ENCODE assay signal across 8 cellular contexts in the genomic region with DNA sequence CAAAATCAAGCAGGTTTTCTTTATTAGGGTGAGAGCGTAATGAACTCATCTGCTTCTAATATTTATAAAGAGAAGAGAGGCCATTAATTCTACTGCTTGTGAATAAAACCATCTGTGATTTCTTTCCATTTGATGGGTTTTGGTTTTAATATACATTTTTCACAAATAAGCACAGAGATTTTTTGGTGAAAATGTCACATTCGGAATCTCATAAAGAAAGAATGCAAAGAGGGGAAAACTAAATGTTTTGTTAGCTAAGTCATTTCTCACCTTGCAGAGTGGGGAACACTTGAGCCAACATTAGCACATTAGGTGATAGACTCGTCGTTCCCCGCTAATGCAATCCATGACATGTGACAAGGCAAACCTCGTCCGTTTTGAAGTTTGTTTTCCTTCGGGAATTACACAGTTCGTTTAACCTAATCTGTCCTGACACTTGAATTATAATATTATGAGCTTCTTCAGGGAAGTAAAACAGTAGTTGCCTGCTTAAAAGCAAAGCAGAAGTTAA.
DNase-seq lines count a peak whose midpoint lies in the region; TF ChIP-seq lines count a peak whose summit lies in the region.

No MANE protein-coding gene starts in this region.

- TF ChIP-seq CTCF in Loucy (conservative IDR thresholded peaks at IDR 0.05; ENCODE audit: low read length), result no peak
- TF ChIP-seq CTCF in prostate gland (IDR thresholded peaks at IDR 0.05), result no peak

- peaks cover 37% of the 10 kb centered on the region for H3K4me1 ChIP-seq in Loucy (ENCODE audit: insufficient read depth, low read length, poor library complexity, severe bottlenecking)
- H3K4me1 ChIP-seq in duodenal mucosa (ENCODE audit: control insufficient read depth in 1 of 2, insufficient read depth in 2 of 2, low read length in 2 of 2), result peaks cover 11% of the 10 kb centered on the region in 2 donors
- H3K4me1 ChIP-seq in prostate gland (replicated peaks), result no peaks in the 10 kb centered on the region

- H3K27me3 ChIP-seq in Loucy (ENCODE audit: insufficient read depth, low read length, poor library complexity, severe bottlenecking), result no peaks in the 10 kb centered on the region
- peaks cover 58 to 62% of the 10 kb centered on the region in 2 donors for H3K27me3 ChIP-seq in duodenal mucosa (ENCODE audit: control insufficient read depth in 1 of 2, insufficient read depth in 2 of 2, low read length in 2 of 2)
- peaks cover 22% of the 10 kb centered on the region for H3K27me3 ChIP-seq in prostate gland (replicated peaks; ENCODE audit: insufficient read depth)

- 14% methylated on average over 9 of the region's 9 CpGs for WGBS in prostate gland

- no peak for TF ChIP-seq POLR2A in prostate gland (IDR thresholded peaks at IDR 0.05)

- H3F3A ChIP-seq in Loucy (ENCODE audit: low read depth), result peaks cover 4% of the 10 kb centered on the region; the same call in 1 of the 2 replicates

- intact Hi-C loops in prostate gland (cut with DNase I), result no loop called here

- H3K9me3 ChIP-seq in Loucy (ENCODE audit: insufficient read depth, low read depth, low read length) (no peaks in the 10 kb centered on the region), duodenal mucosa (ENCODE audit: control insufficient read depth in 1 of 2, low read length in 2 of 2) (no peaks in the 10 kb centered on the region), prostate gland (no peaks in the 10 kb centered on the region)

- H3K9ac ChIP-seq in Loucy (ENCODE audit: low read depth, low read length, poor library complexity, severe bottlenecking), result peak overlapping the region; percentile 66
- H3K9ac ChIP-seq in duodenal mucosa (ENCODE audit: low read depth in 1 of 2, low read length in 2 of 2), result peak overlapping the region in 1 of 2 donors; percentile 25

- H2AFZ ChIP-seq in Loucy (ENCODE audit: low read length), result peak overlapping the region; percentile 60

- H3K9me2 ChIP-seq in Loucy (replicated peaks; ENCODE audit: low read depth, low read length), result no peaks in the 10 kb centered on the region

- H3K4me3 ChIP-seq in Loucy (ENCODE audit: low read length, poor library complexity, severe bottlenecking) (peak overlapping the region; percentile 78), duodenal mucosa (ENCODE audit: low read depth in 1 of 2, low read length in 2 of 2) (peak overlapping the region; percentile 53 to 55), prostate gland (peak overlapping the region in 1 of 2 donors; percentile 10)

- DNase-seq in DMS79 treated with DMSO at 0.1 percent for 48 hours (lab: John Stamatoyannopoulos, UW) (peak; percentile 37), DMS79 (lab: John Stamatoyannopoulos, UW) (no peak), prostate gland (ENCODE audit: low spot score) (no peak), cerebellum (ENCODE audit: low spot score) (no peak), NCI-H1694 treated with DMSO at 0.1 percent for 48 hours (lab: John Stamatoyannopoulos, UW) (no peak), DMS153 treated with DMSO at 0.1 percent for 48 hours (lab: John Stamatoyannopoulos, UW; ENCODE audit: unreplicated experiment) (no peak)

- no peak overlapping the region for H3K27ac ChIP-seq in duodenal mucosa (ENCODE audit: low read depth, low read length)
- H3K27ac ChIP-seq in prostate gland, result peak overlapping the region; percentile 41 to 49

- H3K79me2 ChIP-seq in Loucy (ENCODE audit: insufficient read depth, low read length), result peaks cover 98% of the 10 kb centered on the region

- no peaks in the 10 kb centered on the region for H3K36me3 ChIP-seq in Loucy (ENCODE audit: insufficient read depth, low read length)
- H3K36me3 ChIP-seq in duodenal mucosa (ENCODE audit: control insufficient read depth in 1 of 2, insufficient read depth in 2 of 2, low read length in 2 of 2), result no peaks in the 10 kb centered on the region
- H3K36me3 ChIP-seq in prostate gland, result no peaks in the 10 kb centered on the region

- peaks cover 14% of the 10 kb centered on the region for H4K20me1 ChIP-seq in Loucy (ENCODE audit: insufficient read depth, low read length, poor library complexity, severe bottlenecking)

- peak overlapping the region; percentile 86 for H3K4me2 ChIP-seq in Loucy (ENCODE audit: low read depth, low read length, poor library complexity, severe bottlenecking)
